Comparison of ENCODE assay signal across 15 cellular contexts in the genomic region with DNA sequence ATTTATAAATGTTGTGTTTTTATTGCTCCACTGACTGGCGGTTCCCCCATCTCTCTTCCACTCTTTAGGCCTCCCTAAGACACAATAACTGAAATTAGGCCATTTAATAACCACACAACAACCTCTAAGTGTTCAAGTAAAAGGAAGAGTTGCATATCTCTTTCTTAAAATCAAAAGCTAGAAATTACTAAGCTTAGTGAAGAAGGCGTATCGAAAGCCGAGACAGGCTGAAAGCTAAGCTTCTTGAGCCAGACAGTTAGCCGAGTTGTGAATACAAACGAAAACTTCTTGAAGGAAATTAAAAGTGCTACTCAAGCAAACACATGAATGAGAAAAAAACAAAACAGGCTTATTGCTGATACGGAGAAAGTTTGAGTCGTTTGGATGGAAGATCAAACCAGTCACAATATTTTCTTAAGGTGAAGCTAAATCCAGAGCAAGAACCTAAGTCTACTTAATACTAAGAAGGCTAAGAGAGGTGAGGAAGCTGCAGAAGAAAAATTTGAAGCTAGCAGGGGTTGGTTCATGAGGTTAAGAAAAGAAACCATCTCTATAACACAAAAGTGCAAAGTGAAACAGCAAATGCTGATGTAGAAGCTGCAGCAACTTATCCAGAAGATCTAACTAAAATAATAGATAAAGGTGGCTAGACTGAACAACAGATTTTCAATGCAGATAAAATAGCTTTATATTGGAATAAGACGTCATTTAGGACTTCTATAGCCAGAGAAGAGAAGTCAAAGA.
A peak's percentile ranks its signal among the peaks of the same experiment; 100 is the strongest.
DNase-seq lines count a peak whose midpoint lies in the region; ATAC-seq and TF ChIP-seq lines count a peak whose summit lies in the region.
"Had no signal": no experiment of that assay in that cellular context is flagged by ENCODE, and none has a peak within 500 bp of the region (broad histone marks: within the 10 kb centered on the region; RNA-seq: fewer than 3 reads in every experiment).

No MANE protein-coding gene starts in this region.

- no peaks in the 10 kb centered on the region for H3K36me3 ChIP-seq in GM23338 (ENCODE audit: insufficient read depth)

- no peaks in the 10 kb centered on the region for H3K27me3 ChIP-seq in GM23338 (ENCODE audit: insufficient read depth)

- no peaks in the 10 kb centered on the region for H3K27me3 Mint-ChIP-seq in GM23338 (ENCODE audit: insufficient read depth, low read depth, poor library complexity)
- H3K27me3 Mint-ChIP-seq: B cell had no signal

- CTCF ChIA-PET in RWPE1 (lab: Yijun Ruan, JAX) = no interaction called here

- no peaks in the 10 kb centered on the region; the same call in 2 of the 3 replicates for H3K9me3 Mint-ChIP-seq in GM23338

- TF ChIP-seq CTCF in GM23338 (conservative IDR thresholded peaks at IDR 0.05; ENCODE audit: low read depth in 2 of 2) (no peak), RWPE1 (conservative IDR thresholded peaks at IDR 0.05; ENCODE audit: low read depth) (no peak)

- H3K4me1 Mint-ChIP-seq in GM23338 = peaks cover 7% of the 10 kb centered on the region
- H3K4me1 Mint-ChIP-seq: B cell had no signal

- ATAC-seq in GM19025 (IDR thresholded peaks at IDR 0.05; ENCODE audit: low read depth, unreplicated experiment) (peak; percentile 61), GM23338 (no peak), HG03520 (IDR thresholded peaks at IDR 0.05; ENCODE audit: unreplicated experiment) (peak; percentile 95), HG02938 (IDR thresholded peaks at IDR 0.05; ENCODE audit: unreplicated experiment) (no peak)
- ATAC-seq: PC-3 had no signal

- no peaks in the 10 kb centered on the region for H3K4me1 ChIP-seq in GM23338 (ENCODE audit: insufficient read depth)

- no peaks in the 10 kb centered on the region; the same call in 1 of the 2 replicates for H4K20me1 ChIP-seq in GM23338 (replicated peaks; ENCODE audit: insufficient read depth)

- POLR2A ChIA-PET in RWPE1 (lab: Yijun Ruan, JAX; ENCODE audit: low non-redundant PET) = no interaction called here

- H3K27ac ChIP-seq in GM23338 (ENCODE audit: low read depth) (no peak overlapping the region), RWPE1 (no peak overlapping the region)

- no peaks in the 10 kb centered on the region for H3F3A ChIP-seq in GM23338 (replicated peaks; ENCODE audit: low read depth)

- no peak overlapping the region for H3K4me3 Mint-ChIP-seq in GM23338
- H3K4me3 Mint-ChIP-seq: B cell; CD4-positive, alpha-beta T cell had no signal

- H3K4me3 ChIP-seq in GM23338 = no peak overlapping the region

- 0 out of 2 replicates have a peak, but pooled peaks cover 3% of the 10 kb centered on the region for H3K9me2 ChIP-seq in GM23338 (ENCODE audit: insufficient read depth)

- H3K27ac Mint-ChIP-seq in GM23338 = 0 out of 2 replicates have a peak overlapping the region, but pooled peaks have one; percentile 47
- H3K27ac Mint-ChIP-seq: B cell; CD4-positive, alpha-beta T cell had no signal

- H3K79me2 ChIP-seq in GM23338 (replicated peaks; ENCODE audit: insufficient read depth) = no peaks in the 10 kb centered on the region

- DNase-seq in GM23338 (ENCODE audit: low spot score) (no peak), T-helper 9 cell (no peak), NCI-H2107 treated with DMSO at 0.1 percent for 48 hours (lab: John Stamatoyannopoulos, UW; ENCODE audit: unreplicated experiment) (no peak), RWPE1 (ENCODE audit: low spot score) (no peak)
- DNase-seq: Calu3; CD4-positive, alpha-beta T cell; IMR-90; NCI-H1417; NCI-H2029; NCI-H526; PC-3 had no signal

- no peaks in the 10 kb centered on the region for H3K36me3 Mint-ChIP-seq in GM23338 (ENCODE audit: low read depth)

- H2AFZ ChIP-seq in GM23338 = peak overlapping the region; percentile 7; the same call in 1 of the 2 replicates

- H3K4me2 ChIP-seq in GM23338 = no peak overlapping the region

TF ChIP-seq in GM23338, 12 proteins besides CTCF, POLR2A, EP300 and RAD21 (continues in another document):
- TF ChIP-seq NANOG (IDR thresholded peaks at IDR 0.05; ENCODE audit: borderline replicate concordance) (no peak), STAT1 (IDR thresholded peaks at IDR 0.05; ENCODE audit: unreplicated experiment) (no peak), ZNF331 (CRISPR knock-in tag; IDR thresholded peaks at IDR 0.05; ENCODE audit: low read depth) (no peak), CREB1 (CRISPR knock-in tag; IDR thresholded peaks at IDR 0.05; ENCODE audit: low read depth) (no peak), JUNB (IDR thresholded peaks at IDR 0.05; ENCODE audit: unreplicated experiment) (no peak), EZH2 (IDR thresholded peaks at IDR 0.05; ENCODE audit: low read depth, unreplicated experiment) (no peak), EZH2phosphoT487 (IDR thresholded peaks at IDR 0.05; ENCODE audit: unreplicated experiment) (no peak), POLR2AphosphoS5 (IDR thresholded peaks at IDR 0.05; ENCODE audit: low read depth) (no peak), ZNF114 (CRISPR knock-in tag; IDR thresholded peaks at IDR 0.05) (no peak)
- TF ChIP-seq, protein P1, sequence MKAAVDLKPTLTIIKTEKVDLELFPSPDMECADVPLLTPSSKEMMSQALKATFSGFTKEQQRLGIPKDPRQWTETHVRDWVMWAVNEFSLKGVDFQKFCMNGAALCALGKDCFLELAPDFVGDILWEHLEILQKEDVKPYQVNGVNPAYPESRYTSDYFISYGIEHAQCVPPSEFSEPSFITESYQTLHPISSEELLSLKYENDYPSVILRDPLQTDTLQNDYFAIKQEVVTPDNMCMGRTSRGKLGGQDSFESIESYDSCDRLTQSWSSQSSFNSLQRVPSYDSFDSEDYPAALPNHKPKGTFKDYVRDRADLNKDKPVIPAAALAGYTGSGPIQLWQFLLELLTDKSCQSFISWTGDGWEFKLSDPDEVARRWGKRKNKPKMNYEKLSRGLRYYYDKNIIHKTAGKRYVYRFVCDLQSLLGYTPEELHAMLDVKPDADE (IDR thresholded peaks at IDR 0.05) = no peak
- TF ChIP-seq, protein P2, sequence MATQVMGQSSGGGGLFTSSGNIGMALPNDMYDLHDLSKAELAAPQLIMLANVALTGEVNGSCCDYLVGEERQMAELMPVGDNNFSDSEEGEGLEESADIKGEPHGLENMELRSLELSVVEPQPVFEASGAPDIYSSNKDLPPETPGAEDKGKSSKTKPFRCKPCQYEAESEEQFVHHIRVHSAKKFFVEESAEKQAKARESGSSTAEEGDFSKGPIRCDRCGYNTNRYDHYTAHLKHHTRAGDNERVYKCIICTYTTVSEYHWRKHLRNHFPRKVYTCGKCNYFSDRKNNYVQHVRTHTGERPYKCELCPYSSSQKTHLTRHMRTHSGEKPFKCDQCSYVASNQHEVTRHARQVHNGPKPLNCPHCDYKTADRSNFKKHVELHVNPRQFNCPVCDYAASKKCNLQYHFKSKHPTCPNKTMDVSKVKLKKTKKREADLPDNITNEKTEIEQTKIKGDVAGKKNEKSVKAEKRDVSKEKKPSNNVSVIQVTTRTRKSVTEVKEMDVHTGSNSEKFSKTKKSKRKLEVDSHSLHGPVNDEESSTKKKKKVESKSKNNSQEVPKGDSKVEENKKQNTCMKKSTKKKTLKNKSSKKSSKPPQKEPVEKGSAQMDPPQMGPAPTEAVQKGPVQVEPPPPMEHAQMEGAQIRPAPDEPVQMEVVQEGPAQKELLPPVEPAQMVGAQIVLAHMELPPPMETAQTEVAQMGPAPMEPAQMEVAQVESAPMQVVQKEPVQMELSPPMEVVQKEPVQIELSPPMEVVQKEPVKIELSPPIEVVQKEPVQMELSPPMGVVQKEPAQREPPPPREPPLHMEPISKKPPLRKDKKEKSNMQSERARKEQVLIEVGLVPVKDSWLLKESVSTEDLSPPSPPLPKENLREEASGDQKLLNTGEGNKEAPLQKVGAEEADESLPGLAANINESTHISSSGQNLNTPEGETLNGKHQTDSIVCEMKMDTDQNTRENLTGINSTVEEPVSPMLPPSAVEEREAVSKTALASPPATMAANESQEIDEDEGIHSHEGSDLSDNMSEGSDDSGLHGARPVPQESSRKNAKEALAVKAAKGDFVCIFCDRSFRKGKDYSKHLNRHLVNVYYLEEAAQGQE (IDR thresholded peaks at IDR 0.05; ENCODE audit: unreplicated experiment) = no peak

Comparison
In these comparisons a context has a peak if more than half of its experiments do, and no peak if none do; other contexts are left out.
1. ATAC-seq: peak in GM19025 (single experiment) and HG03520 (single experiment); none in GM23338 (single experiment) and HG02938 (single experiment).